ENCODE assay signal across 8 cellular contexts in the genomic region with DNA sequence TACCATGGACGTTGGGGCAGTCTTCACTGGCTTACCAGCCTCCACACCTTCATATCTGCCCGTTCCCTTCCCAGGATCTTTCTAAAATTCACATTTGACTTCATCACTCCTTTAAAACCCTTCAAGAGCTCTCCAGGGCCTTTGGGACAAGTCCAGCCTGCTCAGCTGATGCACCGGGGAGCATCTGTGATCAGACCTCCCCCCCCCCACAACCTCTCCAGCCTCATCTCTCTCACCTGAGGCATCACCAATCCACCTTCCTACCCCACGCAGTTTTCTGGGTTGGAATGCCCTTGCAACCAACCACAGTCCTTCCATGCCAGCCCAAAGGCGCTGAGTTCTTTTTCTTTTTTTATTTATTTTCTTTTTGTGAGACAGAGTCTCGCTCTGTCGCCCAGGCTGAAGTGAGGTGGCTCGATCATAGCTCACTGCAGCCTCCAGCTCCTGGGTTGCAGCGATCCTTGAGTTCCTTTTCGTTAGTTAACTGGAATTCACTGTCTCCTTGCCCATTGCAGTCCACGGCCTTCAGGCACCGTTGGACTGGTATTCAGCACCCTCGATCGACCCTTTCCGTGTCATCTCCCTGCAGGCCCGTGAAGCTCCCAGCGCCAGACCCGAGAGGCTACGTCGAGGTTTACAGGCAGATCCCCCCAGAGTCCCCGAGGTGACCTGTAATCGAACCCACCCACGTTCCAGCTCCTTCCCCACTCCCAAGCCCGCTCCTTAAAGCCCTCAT. TPM values are rescaled to one million over a fixed set of nuclear protein-coding genes. Genes with fewer than 3 reads are reported as not detected.
DNase-seq lines count a peak whose midpoint lies in the region; ATAC-seq and TF ChIP-seq lines count a peak whose summit lies in the region.

No MANE protein-coding gene starts in this region.

- H3K9ac ChIP-seq in skeletal muscle satellite cell (ENCODE audit: low read depth, low read length), result peak overlapping the region; percentile 93

- H3K79me2 ChIP-seq in hepatocyte, result peaks cover 27% of the 10 kb centered on the region

- H3K4me1 Mint-ChIP-seq in activated naive CD8-positive, alpha-beta T cell treated with anti-CD3 and anti-CD28 coated beads for 36 hours, result peaks cover 20% of the 10 kb centered on the region

- peak overlapping the region; percentile 81 for H3K27ac Mint-ChIP-seq in activated naive CD8-positive, alpha-beta T cell treated with anti-CD3 and anti-CD28 coated beads for 36 hours

- ATAC-seq in HG03025 (IDR thresholded peaks at IDR 0.05; ENCODE audit: low FRiP score, unreplicated experiment), result peak; percentile 1
- no peak for ATAC-seq in GM21717 (IDR thresholded peaks at IDR 0.05; ENCODE audit: unreplicated experiment)

- H3K9me3 Mint-ChIP-seq in activated naive CD8-positive, alpha-beta T cell treated with anti-CD3 and anti-CD28 coated beads for 36 hours, result no peaks in the 10 kb centered on the region

- no peaks in the 10 kb centered on the region for H4K20me1 ChIP-seq in hepatocyte (ENCODE audit: insufficient read depth, poor library complexity, severe bottlenecking)

- peak overlapping the region; percentile 96 for H2AFZ ChIP-seq in hepatocyte

- H3K9me2 ChIP-seq in hepatocyte (replicated peaks; ENCODE audit: insufficient read depth), result no peaks in the 10 kb centered on the region

- no peaks in the 10 kb centered on the region for H3K27me3 Mint-ChIP-seq in activated naive CD8-positive, alpha-beta T cell treated with anti-CD3 and anti-CD28 coated beads for 36 hours

- H3K4me1 ChIP-seq in hepatocyte (ENCODE audit: insufficient read depth), result peaks cover 7% of the 10 kb centered on the region
- peaks cover 11% of the 10 kb centered on the region for H3K4me1 ChIP-seq in skeletal muscle satellite cell (ENCODE audit: control insufficient read depth, insufficient read depth, low read length)

- no peaks in the 10 kb centered on the region for H3K9me3 ChIP-seq in hepatocyte (ENCODE audit: low read depth)
- H3K9me3 ChIP-seq in skeletal muscle satellite cell (replicated peaks; ENCODE audit: low read length), result no peaks in the 10 kb centered on the region

- no peak overlapping the region for H3K27ac ChIP-seq in hepatocyte

- peak overlapping the region; percentile 93 for H3K4me2 ChIP-seq in hepatocyte
- peak overlapping the region; percentile 85 for H3K4me2 ChIP-seq in skeletal muscle satellite cell (ENCODE audit: low read length)

- 22% methylated on average over 23 of the region's 24 CpGs for WGBS in hepatocyte (ENCODE audit: low lambda C conversion rate, missing lambda C conversion rate)

- DNase-seq in CD1c-positive myeloid dendritic cell (ENCODE audit: extremely low spot score) (peak; percentile 7), hepatocyte (ENCODE audit: low spot score) (no peak), DMS153 treated with DMSO at 0.1 percent for 48 hours (lab: John Stamatoyannopoulos, UW; ENCODE audit: unreplicated experiment) (no peak), medulla oblongata (ENCODE audit: extremely low spot score) (no peak)
- DNase-seq in activated naive CD8-positive, alpha-beta T cell treated with anti-CD3 and anti-CD28 coated beads for 36 hours, result no peak

- H3K36me3 Mint-ChIP-seq in activated naive CD8-positive, alpha-beta T cell treated with anti-CD3 and anti-CD28 coated beads for 36 hours, result no peaks in the 10 kb centered on the region

- H3K27me3 ChIP-seq in hepatocyte (no peaks in the 10 kb centered on the region), skeletal muscle satellite cell (ENCODE audit: control insufficient read depth, insufficient read depth, low read length) (no peaks in the 10 kb centered on the region)

- TF ChIP-seq CTCF in hepatocyte (IDR thresholded peaks at IDR 0.05; ENCODE audit: poor library complexity), result no peak

- peak overlapping the region; percentile 93 for H3K4me3 Mint-ChIP-seq in activated naive CD8-positive, alpha-beta T cell treated with anti-CD3 and anti-CD28 coated beads for 36 hours

- H3K4me3 ChIP-seq in hepatocyte, result peak overlapping the region; percentile 85
- H3K4me3 ChIP-seq in skeletal muscle satellite cell (ENCODE audit: low read length), result peak overlapping the region; percentile 98

- H3K36me3 ChIP-seq in hepatocyte (replicated peaks; ENCODE audit: insufficient read depth, low read depth) (no peaks in the 10 kb centered on the region), skeletal muscle satellite cell (ENCODE audit: insufficient read depth, low read length) (peaks cover 5% of the 10 kb centered on the region)

RNA-seq across cellular contexts. Expression of gene ALKBH4, which starts 0.7 kb away (rescaled TPM):
- total RNA-seq in activated naive CD8-positive, alpha-beta T cell treated with anti-CD3 and anti-CD28 coated beads for 36 hours, result 10 to 100 TPM in 1 of 2 experiments, 1 to 10 TPM in 1; 8.8 to 10.1 TPM
- total RNA-seq in hepatocyte, result 10.1 and 13.3 TPM in 2 replicates
- 15.8 TPM in 2 replicates for polyA plus RNA-seq in hepatocyte
- total RNA-seq in skeletal muscle satellite cell (2012; rRNA removed), result 13.8 and 17.0 TPM in 2 replicates

RNA-seq across cellular contexts. Expression of gene LRWD1, which starts 0.8 kb away (rescaled TPM):
- 10 to 100 TPM; 20.1 to 20.7 TPM for total RNA-seq in activated naive CD8-positive, alpha-beta T cell treated with anti-CD3 and anti-CD28 coated beads for 36 hours
- 16.0 and 19.0 TPM in 2 replicates for total RNA-seq in hepatocyte
- polyA plus RNA-seq in hepatocyte, result 17.8 and 18.3 TPM in 2 replicates
- total RNA-seq in skeletal muscle satellite cell (2012; rRNA removed), result 27.1 and 31.0 TPM in 2 replicates

RNA-seq across cellular contexts. Expression of gene POLR2J, which starts 14.7 kb away (rescaled TPM):
- total RNA-seq in activated naive CD8-positive, alpha-beta T cell treated with anti-CD3 and anti-CD28 coated beads for 36 hours, result 10 to 100 TPM; 63.5 to 67.1 TPM
- total RNA-seq in hepatocyte, result 16.3 and 22.4 TPM in 2 replicates
- 77.4 and 83.2 TPM in 2 replicates for polyA plus RNA-seq in hepatocyte
- 35.0 and 43.0 TPM in 2 replicates for total RNA-seq in skeletal muscle satellite cell (2012; rRNA removed)

RNA-seq across cellular contexts. Expression of gene ORAI2, which starts 30.6 kb away (rescaled TPM):
- total RNA-seq in activated naive CD8-positive, alpha-beta T cell treated with anti-CD3 and anti-CD28 coated beads for 36 hours, result 10 to 100 TPM; 41.4 to 46.2 TPM
- 25.9 and 33.6 TPM in 2 replicates for total RNA-seq in hepatocyte
- polyA plus RNA-seq in hepatocyte, result 32.3 and 41.9 TPM in 2 replicates
- 30.7 and 34.3 TPM in 2 replicates for total RNA-seq in skeletal muscle satellite cell (2012; rRNA removed)

RNA-seq across cellular contexts. Expression of gene RASA4B, which starts 53.6 kb away (rescaled TPM):
- total RNA-seq in activated naive CD8-positive, alpha-beta T cell treated with anti-CD3 and anti-CD28 coated beads for 36 hours, result 10 to 100 TPM; 23.6 to 25.2 TPM
- total RNA-seq in hepatocyte, result 0.52 and 3.2 TPM in 2 replicates
- 7.3 and 9.3 TPM in 2 replicates for polyA plus RNA-seq in hepatocyte
- total RNA-seq in skeletal muscle satellite cell (2012; rRNA removed), result 0.44 and 0.51 TPM in 2 replicates
